ENCODE assay signal across 8 cellular contexts in genomic region chr18:12884521-12885323, GRCh38. TPM values are rescaled to one million over a fixed set of nuclear protein-coding genes. Genes with fewer than 3 reads are reported as not detected.
A peak's percentile ranks its signal among the peaks of the same experiment; 100 is the strongest.
DNase-seq lines count a peak whose midpoint lies in the region; ATAC-seq and TF ChIP-seq lines count a peak whose summit lies in the region.

No MANE protein-coding gene starts in this region.

- ATAC-seq in activated CD8-positive, alpha-beta T cell treated with anti-CD3 and anti-CD28 coated beads for 36 hours, result no peak
- ATAC-seq in GM21360 (IDR thresholded peaks at IDR 0.05; ENCODE audit: unreplicated experiment), result no peak
- ATAC-seq in HG03520 (IDR thresholded peaks at IDR 0.05; ENCODE audit: unreplicated experiment), result no peak

- H3K9me3 Mint-ChIP-seq in activated naive CD4-positive, alpha-beta T cell treated with anti-CD3 and anti-CD28 coated beads, Interleukin-2, amount 10 ng/mL, durations not matched to agents 7 days and 5 days, result no peaks in the 10 kb centered on the region
- no peaks in the 10 kb centered on the region for H3K9me3 Mint-ChIP-seq in activated CD8-positive, alpha-beta T cell treated with anti-CD3 and anti-CD28 coated beads for 36 hours

- no peaks in the 10 kb centered on the region for H3K27me3 Mint-ChIP-seq in activated naive CD4-positive, alpha-beta T cell treated with anti-CD3 and anti-CD28 coated beads, Interleukin-2, amount 10 ng/mL, durations not matched to agents 7 days and 5 days
- H3K27me3 Mint-ChIP-seq in activated CD8-positive, alpha-beta T cell treated with anti-CD3 and anti-CD28 coated beads for 36 hours, result no peaks in the 10 kb centered on the region

- peaks cover 45% of the 10 kb centered on the region for H3K4me1 ChIP-seq in iPS-18a (ENCODE audit: control insufficient read depth, low read depth, low read length)
- peaks cover 5% of the 10 kb centered on the region for H3K4me1 ChIP-seq in stomach smooth muscle (ENCODE audit: control insufficient read depth, insufficient read depth, low read length)

- H3K9me3 ChIP-seq in iPS-18a (ENCODE audit: control insufficient read depth, low read depth, low read length) (no peaks in the 10 kb centered on the region), stomach smooth muscle (ENCODE audit: control insufficient read depth in 2 of 2, low read length in 2 of 2) (no peaks in the 10 kb centered on the region)

- peaks cover 3% of the 10 kb centered on the region for H3K27me3 ChIP-seq in iPS-18a (ENCODE audit: control insufficient read depth, insufficient read depth, low read length)
- H3K27me3 ChIP-seq in stomach smooth muscle (ENCODE audit: control insufficient read depth in 1 of 2, insufficient read depth in 2 of 2, low read length in 2 of 2), result no peaks in the 10 kb centered on the region

- CTCF ChIA-PET in activated naive CD4-positive, alpha-beta T cell treated with anti-CD3 and anti-CD28 coated beads, Interleukin-2, amount 10 ng/mL, durations not matched to agents 7 days and 5 days (lab: Charles Lee), result interaction anchor here (1.3 to 1.5 kb wide), 3 partner anchors 9 to 140 kb away, joined by 3 to 4 read pairs (median 4); no protein-coding TSS in a partner anchor
- CTCF ChIA-PET in activated CD8-positive, alpha-beta T cell treated with anti-CD3 and anti-CD28 coated beads for 36 hours (lab: Charles Lee), result interaction anchor here (0.8 to 6.6 kb wide), 10 partner anchors 9 to 275 kb away, joined by 3 to 25 read pairs (median 3); no protein-coding TSS in a partner anchor

- no peaks in the 10 kb centered on the region for H3K36me3 ChIP-seq in iPS-18a (ENCODE audit: control insufficient read depth, low read depth, low read length)
- H3K36me3 ChIP-seq in stomach smooth muscle (ENCODE audit: control insufficient read depth in 2 of 2, insufficient read depth in 2 of 2, low read length in 2 of 2), result no peaks in the 10 kb centered on the region

- TF ChIP-seq CTCF in activated CD8-positive, alpha-beta T cell treated with anti-CD3 and anti-CD28 coated beads for 36 hours (IDR thresholded peaks at IDR 0.05), result no peak
- no peak for TF ChIP-seq CTCF in GM20000 (IDR thresholded peaks at IDR 0.05; ENCODE audit: extremely low read depth, missing control alignments)

- peaks cover 51% of the 10 kb centered on the region for H3K4me1 Mint-ChIP-seq in activated naive CD4-positive, alpha-beta T cell treated with anti-CD3 and anti-CD28 coated beads, Interleukin-2, amount 10 ng/mL, durations not matched to agents 7 days and 5 days
- H3K4me1 Mint-ChIP-seq in activated CD8-positive, alpha-beta T cell treated with anti-CD3 and anti-CD28 coated beads for 36 hours (ENCODE audit: low read depth), result peaks cover 45% of the 10 kb centered on the region

- H3K27ac Mint-ChIP-seq in activated naive CD4-positive, alpha-beta T cell treated with anti-CD3 and anti-CD28 coated beads, Interleukin-2, amount 10 ng/mL, durations not matched to agents 7 days and 5 days, result peak overlapping the region; percentile 87
- peak overlapping the region; percentile 92 for H3K27ac Mint-ChIP-seq in activated CD8-positive, alpha-beta T cell treated with anti-CD3 and anti-CD28 coated beads for 36 hours

- peak overlapping the region; percentile 95 for H3K4me3 Mint-ChIP-seq in activated naive CD4-positive, alpha-beta T cell treated with anti-CD3 and anti-CD28 coated beads, Interleukin-2, amount 10 ng/mL, durations not matched to agents 7 days and 5 days
- peak overlapping the region; percentile 86 for H3K4me3 Mint-ChIP-seq in activated CD8-positive, alpha-beta T cell treated with anti-CD3 and anti-CD28 coated beads for 36 hours

- POLR2A ChIA-PET in activated CD8-positive, alpha-beta T cell treated with anti-CD3 and anti-CD28 coated beads for 36 hours (lab: Charles Lee), result interaction anchor here (0.6 to 4.3 kb wide), 10 partner anchors 21 to 182 kb away, joined by 3 to 16 read pairs (median 4); partner anchors contain the start of genes CEP192, CEP76, PSMG2 and SEH1L

- H3K36me3 Mint-ChIP-seq in activated naive CD4-positive, alpha-beta T cell treated with anti-CD3 and anti-CD28 coated beads, Interleukin-2, amount 10 ng/mL, durations not matched to agents 7 days and 5 days, result peaks cover 7% of the 10 kb centered on the region
- peaks cover 5% of the 10 kb centered on the region for H3K36me3 Mint-ChIP-seq in activated CD8-positive, alpha-beta T cell treated with anti-CD3 and anti-CD28 coated beads for 36 hours (ENCODE audit: low read depth)

- H3K27ac ChIP-seq in iPS-18a (ENCODE audit: low read length) (peak overlapping the region; percentile 34), stomach smooth muscle (ENCODE audit: low read length) (peak overlapping the region; percentile 32)

- peak overlapping the region; percentile 72 for H3K4me3 ChIP-seq in iPS-18a (ENCODE audit: low read length)
- peak overlapping the region; percentile 49 to 74 for H3K4me3 ChIP-seq in stomach smooth muscle (ENCODE audit: low read length in 2 of 2)

- DNase-seq in activated naive CD4-positive, alpha-beta T cell treated with anti-CD3 and anti-CD28 coated beads, Interleukin-2, amount 10 ng/mL, durations not matched to agents 7 days and 5 days, result no peak
- DNase-seq in activated naive CD4-positive, alpha-beta T cell (lab: John Stamatoyannopoulos, UW), result no peak
- no peak for DNase-seq in activated CD8-positive, alpha-beta T cell treated with anti-CD3 and anti-CD28 coated beads for 36 hours
- no peak for DNase-seq in GM20000 (ENCODE audit: low spot score)

- intact Hi-C loops in activated CD8-positive, alpha-beta T cell treated with anti-CD3 and anti-CD28 coated beads for 36 hours (cut with micrococcal nuclease), result loop anchor here (5.0 kb wide), 1 partner anchor 42 kb away; no protein-coding TSS in a partner anchor

- H3K9ac ChIP-seq in iPS-18a (ENCODE audit: low read length) (peak overlapping the region; percentile 47), stomach smooth muscle (ENCODE audit: low read length in 2 of 2) (peak overlapping the region; percentile 37 to 50)

RNA-seq across cellular contexts. Expression of gene PTPN2, which starts 0.7 kb away (rescaled TPM):
- total RNA-seq in activated CD8-positive, alpha-beta T cell treated with anti-CD3 and anti-CD28 coated beads for 36 hours, result 10 to 100 TPM; 50.8 to 55.8 TPM
